Comparison of ENCODE assay signal across 22 cellular contexts in the genomic region with DNA sequence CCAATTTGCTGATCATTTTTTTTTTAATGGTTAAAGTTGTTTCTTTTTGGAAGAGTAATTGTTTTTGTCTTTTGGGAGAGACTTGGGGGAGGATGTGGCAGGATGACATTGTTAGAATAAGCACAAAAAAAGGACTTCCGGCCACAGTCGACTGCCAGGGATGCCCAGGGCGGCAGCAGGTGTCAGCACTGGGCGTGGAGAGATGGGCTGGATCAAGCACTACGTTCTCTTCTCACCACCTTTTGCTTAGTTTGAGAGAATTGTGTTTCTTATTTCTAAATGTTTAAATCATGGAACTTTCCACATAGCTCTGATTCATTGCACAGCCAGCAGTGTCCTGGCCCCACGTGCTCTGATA.
DNase-seq lines count a peak whose midpoint lies in the region; ATAC-seq, FAIRE-seq and TF ChIP-seq lines count a peak whose summit lies in the region.
"Had no signal": no experiment of that assay in that cellular context is flagged by ENCODE, and none has a peak within 500 bp of the region (broad histone marks: within the 10 kb centered on the region; RNA-seq: fewer than 3 reads in every experiment).

No MANE protein-coding gene starts in this region.

- intact Hi-C loops in mucosa of descending colon (cut with DNase I, micrococcal nuclease): no loop called here

- H2AFZ ChIP-seq in DND-41 (ENCODE audit: low read depth, low read length) (no peak overlapping the region), MM.1S (ENCODE audit: low read length) (no peak overlapping the region)

- H3K9me3 ChIP-seq in DND-41 (ENCODE audit: insufficient read depth, low read length, severe bottlenecking) (no peaks in the 10 kb centered on the region), MM.1S (replicated peaks; ENCODE audit: insufficient read depth, low read length) (no peaks in the 10 kb centered on the region), mucosa of descending colon (no peaks in the 10 kb centered on the region)
- H3K9me3 ChIP-seq: BE2C, HAP-1 had no signal

- peaks cover 3% of the 10 kb centered on the region; the same call in 1 of the 2 replicates for H3F3A ChIP-seq in MM.1S (ENCODE audit: insufficient read depth, low read length)

- no peaks in the 10 kb centered on the region for H3K79me2 ChIP-seq in DND-41 (ENCODE audit: insufficient read depth, low read length)
- no peaks in the 10 kb centered on the region for H3K79me2 ChIP-seq in MM.1S (ENCODE audit: low read length)

- DNase-seq in DND-41: peak; percentile 6
- DNase-seq in MM.1S: peak; percentile 50
- DNase-seq in mucosa of descending colon: peak in 2 of 3 donors; percentile 2 to 26
- DNase-seq in DMS153 (lab: John Stamatoyannopoulos, UW): no peak
- DNase-seq in GM12891 (ENCODE audit: insufficient read length, low spot score): no peak
- DNase-seq in COR-L47 (lab: John Stamatoyannopoulos, UW): no peak
- DNase-seq: ACHN; BE2C; Calu3; CD4-positive, alpha-beta memory T cell; DMS53; GOT3; IMR-90; Karpas-422; KBM-7 had no signal

- H3K4me3 ChIP-seq in DND-41 (ENCODE audit: low read depth in 1 of 2, low read length in 2 of 2) (no peak overlapping the region), MM.1S (ENCODE audit: low read length) (no peak overlapping the region), mucosa of descending colon (no peak overlapping the region)
- H3K4me3 ChIP-seq: HAP-1 had no signal

- ATAC-seq in DND-41 (ENCODE audit: insufficient read depth, low read depth): no peak
- no peak for ATAC-seq in mucosa of descending colon
- ATAC-seq in GM18858 (IDR thresholded peaks at IDR 0.05; ENCODE audit: unreplicated experiment): no peak

- H3K9me2 ChIP-seq in MM.1S (replicated peaks; ENCODE audit: insufficient read depth, low read length): no peaks in the 10 kb centered on the region

- H3K27me3 ChIP-seq in DND-41 (ENCODE audit: insufficient read depth, low read length, poor library complexity) (no peaks in the 10 kb centered on the region), MM.1S (replicated peaks; ENCODE audit: insufficient read depth, low read length) (no peaks in the 10 kb centered on the region)
- H3K27me3 ChIP-seq: BE2C had no signal

- H3K9ac ChIP-seq in DND-41 (ENCODE audit: low read depth, low read length) (no peak overlapping the region), MM.1S (ENCODE audit: low read length) (no peak overlapping the region)

- FAIRE-seq in GM12891 (lab: Jason Lieb, UNC): no peak
- FAIRE-seq: A204.1, G401.6, GM12892, GM18507, HTR-8/SVneo had no signal

- H3K27ac ChIP-seq in DND-41 (ENCODE audit: low read length) (no peak overlapping the region), MM.1S (ENCODE audit: low read length) (peak overlapping the region; percentile 59; the same call in 1 of the 2 replicates)

- H4K20me1 ChIP-seq in DND-41 (ENCODE audit: insufficient read depth, low read length) (no peaks in the 10 kb centered on the region), MM.1S (ENCODE audit: insufficient read depth, low read length) (no peaks in the 10 kb centered on the region)

- no peak for TF ChIP-seq POLR2A in GM12891 (IDR thresholded peaks at IDR 0.05; ENCODE audit: low read depth, low read length)

- no peak for TF ChIP-seq CTCF in DND-41 (IDR thresholded peaks at IDR 0.05; ENCODE audit: borderline replicate concordance, extremely low read depth, low read length, poor library complexity, severe bottlenecking)
- no peak for TF ChIP-seq CTCF in MM.1S (IDR thresholded peaks at IDR 0.05; ENCODE audit: low read length)
- TF ChIP-seq CTCF in mucosa of descending colon (IDR thresholded peaks at IDR 0.05): no peak

- H3K36me3 ChIP-seq in DND-41 (ENCODE audit: insufficient read depth, low read length): no peaks in the 10 kb centered on the region
- H3K36me3 ChIP-seq in MM.1S (replicated peaks; ENCODE audit: insufficient read depth, low read length): no peaks in the 10 kb centered on the region
- H3K36me3 ChIP-seq in mucosa of descending colon (ENCODE audit: low read depth): no peaks in the 10 kb centered on the region
- H3K36me3 ChIP-seq: BE2C, HAP-1 had no signal

- H3K4me1 ChIP-seq in DND-41 (ENCODE audit: insufficient read depth, low read length) (no peaks in the 10 kb centered on the region), MM.1S (ENCODE audit: low read length) (peaks cover 23% of the 10 kb centered on the region), mucosa of descending colon (ENCODE audit: low read depth) (no peaks in the 10 kb centered on the region)
- H3K4me1 ChIP-seq: BE2C, HAP-1 had no signal

- H3K4me2 ChIP-seq in DND-41 (ENCODE audit: insufficient read depth, low read length) (no peak overlapping the region), MM.1S (ENCODE audit: low read depth, low read length) (no peak overlapping the region)

TF ChIP-seq in GM12891, 5 proteins besides CTCF, POLR2A, EP300 and RAD21:
- TF ChIP-seq TAF1 (IDR thresholded peaks at IDR 0.05; ENCODE audit: low read depth, low read length) (no peak), SPI1 (IDR thresholded peaks at IDR 0.05; ENCODE audit: low read depth, low read length) (no peak), PAX5 (IDR thresholded peaks at IDR 0.05; ENCODE audit: insufficient read depth, low read length, severe bottlenecking) (no peak), POU2F2 (IDR thresholded peaks at IDR 0.05; ENCODE audit: low read depth, low read length) (no peak), POLR2AphosphoS5 (IDR thresholded peaks at IDR 0.05; ENCODE audit: low read depth, low read length) (no peak)

Comparison
In these comparisons a context has a peak if more than half of its experiments do, and no peak if none do; other contexts are left out.
1. DNase-seq: peak in DND-41 (single experiment), MM.1S (single experiment) and mucosa of descending colon (2 of 3); none in DMS153 (single experiment), GM12891 (single experiment) and COR-L47 (single experiment).